In the genomic region with DNA sequence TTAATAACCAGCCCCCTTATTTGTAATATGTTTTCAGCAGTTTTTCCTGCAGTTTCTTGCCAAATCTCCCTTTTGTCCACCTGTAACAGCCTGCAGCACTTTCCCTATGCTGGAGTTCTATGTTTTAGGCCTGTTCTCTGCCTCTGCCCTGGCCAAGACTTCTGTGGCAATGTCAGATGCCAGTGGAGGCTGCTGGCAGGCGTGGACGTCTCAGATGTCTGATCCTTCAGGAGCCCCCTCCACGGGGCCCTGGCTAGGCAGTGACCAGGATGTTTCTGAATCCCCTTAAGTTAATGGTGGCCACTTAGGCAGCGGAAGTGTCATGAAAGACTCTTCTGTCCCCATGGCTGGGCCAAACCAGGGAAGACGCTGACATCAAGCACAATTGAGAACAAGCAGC, we compare ENCODE assay signal across 24 cellular contexts. TPM values are rescaled to one million over a fixed set of nuclear protein-coding genes. Genes with fewer than 3 reads are reported as not detected.
"Had no signal": no experiment of that assay in that cellular context is flagged by ENCODE, and none has a peak within 500 bp of the region (broad histone marks: within the 10 kb centered on the region; RNA-seq: fewer than 3 reads in every experiment).

No MANE protein-coding gene starts in this region.

- H3K36me3 Mint-ChIP-seq: natural killer cell had no signal

- H3K36me3 ChIP-seq: gastrocnemius medialis, heart left ventricle, prostate gland, SJSA1, suprapubic skin, upper lobe of left lung had no signal

- H3K27ac Mint-ChIP-seq: activated naive CD8-positive, alpha-beta T cell treated with anti-CD3 and anti-CD28 coated beads, Interleukin-2, amount 50 U/mL, for 24 hours; natural killer cell had no signal

- H3K4me1 ChIP-seq: prostate gland, SJSA1, upper lobe of left lung had no signal

- H3K27me3 Mint-ChIP-seq: activated naive CD8-positive, alpha-beta T cell treated with anti-CD3 and anti-CD28 coated beads, Interleukin-2, amount 50 U/mL, for 24 hours had no signal

- H3K9me3 ChIP-seq: gastrocnemius medialis, heart left ventricle, prostate gland, SJSA1, suprapubic skin, upper lobe of left lung had no signal

- ATAC-seq: activated naive CD8-positive, alpha-beta T cell treated with anti-CD3 and anti-CD28 coated beads, Interleukin-2, amount 50 U/mL, for 24 hours; gastrocnemius medialis; heart left ventricle; natural killer cell; right cardiac atrium; stimulated activated naive CD8-positive, alpha-beta T cell treated with anti-CD3 and anti-CD28 coated beads, Interleukin-15, Interleukin-2, amounts not matched to agents 100 U/mL and 50 U/mL, for 24 hours had no signal

- H3K27ac ChIP-seq: gastrocnemius medialis, heart left ventricle, prostate gland, SJSA1, suprapubic skin had no signal

- H3K4me3 Mint-ChIP-seq: activated naive CD8-positive, alpha-beta T cell treated with anti-CD3 and anti-CD28 coated beads, Interleukin-2, amount 50 U/mL, for 24 hours; natural killer cell had no signal

- H3K4me3 ChIP-seq: gastrocnemius medialis, heart left ventricle, lung, prostate gland, SJSA1, suprapubic skin, upper lobe of left lung had no signal

- DNase-seq: activated CD4-positive, alpha-beta T cell treated with anti-CD3 and anti-CD28 coated beads for 4 hours; activated CD8-positive, alpha-beta memory T cell treated with anti-CD3 and anti-CD28 coated beads, Interleukin-2, amount 50 U/mL, for 48 hours; activated naive CD4-positive, alpha-beta T cell treated with Interleukin-2 at 50 U/mL for 16 hours; activated naive CD8-positive, alpha-beta T cell treated with anti-CD3 and anti-CD28 coated beads, Interleukin-2, amount 50 U/mL, for 24 hours; aorta; gastrocnemius medialis; heart left ventricle; natural killer cell; right cardiac atrium; small intestine; stimulated activated CD4-positive, alpha-beta T cell treated with anti-CD3 and anti-CD28 coated beads, Interleukin-4, amount 100 ng/mL, for 24 hours; stimulated activated naive CD8-positive, alpha-beta T cell treated with anti-CD3 and anti-CD28 coated beads, Interleukin-15, Interleukin-2, amounts not matched to agents 100 U/mL and 50 U/mL, for 24 hours; T1000 had no signal

- H3K9me3 Mint-ChIP-seq: activated naive CD8-positive, alpha-beta T cell treated with anti-CD3 and anti-CD28 coated beads, Interleukin-2, amount 50 U/mL, for 24 hours; natural killer cell had no signal

- H3K27me3 ChIP-seq: gastrocnemius medialis, heart left ventricle, SJSA1, suprapubic skin, upper lobe of left lung had no signal

RNA-seq across cellular contexts. Expression of gene WDR87, which starts 41.4 kb away (rescaled TPM):
- total RNA-seq: aorta, bronchial epithelial cell, chondrocyte, dermis microvascular lymphatic vessel endothelial cell, epithelial cell of proximal tubule, gastrocnemius medialis, heart left ventricle, lung, mucosa of gallbladder, natural killer cell, omental fat pad, right cardiac atrium, SJSA1, suprapubic skin, upper lobe of left lung had no signal
